Comparison of ENCODE assay signal across 1 cellular context in genomic region chr6:167671977-167672687, GRCh38.
TF ChIP-seq lines count a peak whose summit lies in the region.

No MANE protein-coding gene starts in this region.

TF ChIP-seq in WTC11, 78 proteins besides CTCF, POLR2A, EP300 and RAD21 (continued from another document):
- TF ChIP-seq ZSCAN18 (CRISPR knock-in tag; IDR thresholded peaks at IDR 0.05), result no peak
- no peak for TF ChIP-seq ZNF416 (CRISPR knock-in tag; IDR thresholded peaks at IDR 0.05)
- TF ChIP-seq TCF7 (CRISPR knock-in tag; IDR thresholded peaks at IDR 0.05; ENCODE audit: low read depth), result peak; percentile 35; the same call in 1 of the 2 replicates
- TF ChIP-seq CDX4 (CRISPR knock-in tag; IDR thresholded peaks at IDR 0.05; ENCODE audit: borderline replicate concordance), result no peak
